In the genomic region with DNA sequence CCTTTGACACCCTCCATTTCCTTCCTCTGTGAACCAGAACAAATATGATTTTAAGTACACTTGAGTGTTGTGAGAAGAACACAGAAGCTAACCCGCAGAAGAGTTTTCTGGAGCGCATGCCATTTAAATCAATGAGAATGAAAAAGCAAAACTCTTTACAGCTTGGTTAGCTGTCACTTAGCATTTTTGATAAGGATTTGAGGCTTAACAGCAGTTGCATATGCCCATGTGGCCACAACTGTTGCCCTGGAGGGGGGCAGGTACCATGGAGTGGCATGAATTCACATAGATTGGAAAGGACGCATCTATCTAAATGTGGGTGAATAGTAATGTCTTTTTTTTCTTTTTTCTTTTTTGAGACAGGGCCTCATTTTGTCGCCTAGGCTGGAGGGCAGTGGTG, we compare ENCODE assay signal across 16 cellular contexts.
A peak's percentile ranks its signal among the peaks of the same experiment; 100 is the strongest.
DNase-seq lines count a peak whose midpoint lies in the region; ATAC-seq and TF ChIP-seq lines count a peak whose summit lies in the region.
"Had no signal": no experiment of that assay in that cellular context is flagged by ENCODE, and none has a peak within 500 bp of the region (broad histone marks: within the 10 kb centered on the region; RNA-seq: fewer than 3 reads in every experiment).

No MANE protein-coding gene starts in this region.

- peaks cover 39% of the 10 kb centered on the region for H3K36me3 Mint-ChIP-seq in activated CD8-positive, alpha-beta memory T cell treated with anti-CD3 and anti-CD28 coated beads, Interleukin-2, amount 10 ng/mL, durations not matched to agents 7 days and 5 days
- peaks cover under 1% of the 10 kb centered on the region for H3K36me3 Mint-ChIP-seq in endothelial cell (ENCODE audit: low read depth, unreplicated experiment)

- no peak for TF ChIP-seq CTCF in endothelial cell (IDR thresholded peaks at IDR 0.05; ENCODE audit: unreplicated experiment)
- no peak for TF ChIP-seq CTCF in heart left ventricle (IDR thresholded peaks at IDR 0.05)

- CTCF ChIA-PET in activated CD8-positive, alpha-beta memory T cell treated with anti-CD3 and anti-CD28 coated beads, Interleukin-2, amount 10 ng/mL, durations not matched to agents 7 days and 5 days (lab: Charles Lee): no interaction called here

- no peaks in the 10 kb centered on the region for H3K4me1 ChIP-seq in heart left ventricle
- H3K4me1 ChIP-seq: BLaER1 had no signal

- H3K9me3 Mint-ChIP-seq in activated CD8-positive, alpha-beta memory T cell treated with anti-CD3 and anti-CD28 coated beads, Interleukin-2, amount 10 ng/mL, durations not matched to agents 7 days and 5 days (ENCODE audit: low read depth): no peaks in the 10 kb centered on the region
- H3K9me3 Mint-ChIP-seq in endothelial cell (ENCODE audit: unreplicated experiment): no peaks in the 10 kb centered on the region
- H3K9me3 Mint-ChIP-seq: CD8-positive, alpha-beta memory T cell; GM23338; H9 had no signal

- H3K36me3 ChIP-seq in heart left ventricle: peaks cover 0 to 53% (median 18%) of the 10 kb centered on the region in 9 donors

- H3K4me3 Mint-ChIP-seq in activated CD8-positive, alpha-beta memory T cell treated with anti-CD3 and anti-CD28 coated beads, Interleukin-2, amount 10 ng/mL, durations not matched to agents 7 days and 5 days: no peak overlapping the region
- H3K4me3 Mint-ChIP-seq in endothelial cell (ENCODE audit: unreplicated experiment): no peak overlapping the region
- H3K4me3 Mint-ChIP-seq: CD8-positive, alpha-beta memory T cell; GM23338; H9 had no signal

- H3K27me3 Mint-ChIP-seq in activated CD8-positive, alpha-beta memory T cell treated with anti-CD3 and anti-CD28 coated beads, Interleukin-2, amount 10 ng/mL, durations not matched to agents 7 days and 5 days: no peaks in the 10 kb centered on the region
- peaks cover 2% of the 10 kb centered on the region for H3K27me3 Mint-ChIP-seq in endothelial cell (ENCODE audit: unreplicated experiment)
- H3K27me3 Mint-ChIP-seq: CD8-positive, alpha-beta memory T cell had no signal

- no peak for DNase-seq in activated CD8-positive, alpha-beta memory T cell treated with anti-CD3 and anti-CD28 coated beads, Interleukin-2, amount 10 ng/mL, durations not matched to agents 7 days and 5 days
- DNase-seq in activated CD8-positive, alpha-beta memory T cell treated with anti-CD3 and anti-CD28 coated beads, Interleukin-2, amount 50 U/mL, for 4 hours: no peak
- DNase-seq in endothelial cell (ENCODE audit: low spot score) (no peak), renal cortical epithelial cell (ENCODE audit: low read depth) (peak; percentile 26), heart left ventricle (no peak), kidney tubule cell (ENCODE audit: low spot score) (no peak)
- DNase-seq: CD8-positive, alpha-beta memory T cell; DMS53; H9 had no signal

- no peak for TF ChIP-seq POLR2A in heart left ventricle (IDR thresholded peaks at IDR 0.05)

- no peak overlapping the region for H3K27ac ChIP-seq in heart left ventricle
- H3K27ac ChIP-seq: 22Rv1, BLaER1, HL-60 had no signal

- no peak overlapping the region for H3K4me3 ChIP-seq in heart left ventricle
- H3K4me3 ChIP-seq: BLaER1, GM12878, GM23338 had no signal

- no peak for ATAC-seq in activated CD8-positive, alpha-beta memory T cell treated with anti-CD3 and anti-CD28 coated beads, Interleukin-2, amount 10 ng/mL, durations not matched to agents 7 days and 5 days
- ATAC-seq in heart left ventricle: no peak
- no peak for ATAC-seq in HG03108 (IDR thresholded peaks at IDR 0.05; ENCODE audit: unreplicated experiment)
- no peak for ATAC-seq in GM21529 (IDR thresholded peaks at IDR 0.05; ENCODE audit: unreplicated experiment)
- ATAC-seq: GM12878, GM23338 had no signal

- H3K27ac Mint-ChIP-seq in activated CD8-positive, alpha-beta memory T cell treated with anti-CD3 and anti-CD28 coated beads, Interleukin-2, amount 10 ng/mL, durations not matched to agents 7 days and 5 days: peak overlapping the region; percentile 15
- peak overlapping the region; percentile 59 for H3K27ac Mint-ChIP-seq in endothelial cell (ENCODE audit: unreplicated experiment)

- intact Hi-C loops in heart left ventricle (cut with DNase I): no loop called here

- no peaks in the 10 kb centered on the region for H3K9me3 ChIP-seq in heart left ventricle
- H3K9me3 ChIP-seq: BLaER1 had no signal

- no peaks in the 10 kb centered on the region for H3K27me3 ChIP-seq in heart left ventricle
- H3K27me3 ChIP-seq: BLaER1 had no signal

- 89 to 93% (median 91%) methylated on average over 4 of the region's 4 CpGs for WGBS in heart left ventricle, 4 donors

- H3K4me1 Mint-ChIP-seq in activated CD8-positive, alpha-beta memory T cell treated with anti-CD3 and anti-CD28 coated beads, Interleukin-2, amount 10 ng/mL, durations not matched to agents 7 days and 5 days: peaks cover 3% of the 10 kb centered on the region
- H3K4me1 Mint-ChIP-seq in endothelial cell (ENCODE audit: unreplicated experiment): peaks cover 46% of the 10 kb centered on the region
